ENCODE assay signal across 33 cellular contexts in the genomic region with DNA sequence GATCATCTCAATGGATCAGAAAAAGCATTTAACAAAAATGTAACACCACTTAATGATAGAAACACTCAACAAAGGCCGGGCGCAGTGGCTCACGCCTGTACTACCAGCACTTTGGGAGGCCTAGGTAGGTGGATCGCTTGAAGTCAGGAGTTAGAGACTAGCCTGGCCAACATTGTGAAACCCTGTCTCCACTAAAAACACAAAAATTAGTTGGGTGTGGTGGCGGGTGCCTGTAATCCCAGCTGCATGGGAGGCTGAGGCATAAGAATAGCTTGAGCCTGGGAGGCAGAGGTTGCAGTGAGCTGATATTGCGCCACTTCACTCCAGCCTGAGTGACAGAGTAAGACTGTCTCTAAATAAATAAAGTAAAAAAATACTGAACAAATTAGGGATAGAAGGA.
DNase-seq lines count a peak whose midpoint lies in the region; ATAC-seq, FAIRE-seq and TF ChIP-seq lines count a peak whose summit lies in the region.
"Had no signal": no experiment of that assay in that cellular context is flagged by ENCODE, and none has a peak within 500 bp of the region (broad histone marks: within the 10 kb centered on the region; RNA-seq: fewer than 3 reads in every experiment).

No MANE protein-coding gene starts in this region.

- H3K36me3 ChIP-seq in HepG2 (replicated peaks in 1 of 2; ENCODE audit: control insufficient read depth in 1 of 2, insufficient read depth in 2 of 2, low read length in 2 of 2): no peaks in the 10 kb centered on the region
- H3K36me3 ChIP-seq in trophoblast cell (ENCODE audit: control insufficient read depth in 1 of 2, insufficient read depth in 2 of 2, low read length in 2 of 2): no peaks in the 10 kb centered on the region
- no peaks in the 10 kb centered on the region for H3K36me3 ChIP-seq in upper lobe of right lung
- no peaks in the 10 kb centered on the region for H3K36me3 ChIP-seq in sigmoid colon
- H3K36me3 ChIP-seq: BE2C, BLaER1 had no signal

- no peak overlapping the region for H2BK12ac ChIP-seq in trophoblast cell (ENCODE audit: low read length)

- H3K14ac ChIP-seq in trophoblast cell (ENCODE audit: low read length): no peak overlapping the region

- in situ Hi-C loops in HepG2 (cut with HindIII; ENCODE audit: extremely low pct_ligation_motif_present, low pct_unique_long_range_greater_than_20kb): no loop called here

- FAIRE-seq in HepG2 (lab: Jason Lieb, UNC): no peak
- FAIRE-seq: A204.1, A549, D721Med had no signal

- POLR2A ChIA-PET in HepG2 (lab: Yijun Ruan, JAX): no interaction called here

- peaks cover 2% of the 10 kb centered on the region for H3K79me1 ChIP-seq in trophoblast cell (ENCODE audit: low read length)

- H4K8ac ChIP-seq in trophoblast cell (ENCODE audit: low read depth, low read length): no peak overlapping the region

- H4K12ac ChIP-seq in trophoblast cell (ENCODE audit: low read depth, low read length): no peak overlapping the region

- H3K4me3 ChIP-seq in HepG2 (replicated peaks in 1 of 3; ENCODE audit: insufficient read depth in 1 of 3, low read depth in 2 of 3, low read length in 3 of 3) (no peak overlapping the region), trophoblast cell (ENCODE audit: low read depth, low read length) (no peak overlapping the region), upper lobe of right lung (no peak overlapping the region), sigmoid colon (no peak overlapping the region)
- H3K4me3 ChIP-seq: A549; BLaER1; BLaER1 treated with 17β-estradiol and CSF1 and Interleukin-3, amounts not matched to agents 10 nM and 100 nM had no signal

- DNase-seq in HepG2 (ENCODE audit: low spot score) (no peak), trophoblast cell (peak; percentile 81 to 82), upper lobe of right lung (peak; percentile 11), SHP77 treated with DMSO at 0.1 percent for 48 hours (lab: John Stamatoyannopoulos, UW) (no peak), sigmoid colon (no peak)
- DNase-seq: 8988T; ACHN; AML-193; BE2C; C1 segment of cervical spinal cord; Caco-2; Calu3; CD4-positive, alpha-beta memory T cell; CD4-positive, alpha-beta T cell; CD4-positive, CD25-positive, alpha-beta regulatory T cell; CD8-positive, alpha-beta memory T cell; CD8-positive, alpha-beta T cell; COR-L47; DMS 273 treated with DMSO at 0.1 percent for 48 hours; DMS153; DMS53; DMS79; DMS79 treated with DMSO at 0.1 percent for 48 hours; DND-41; EL had no signal

- WGBS in HepG2 (ENCODE audit: low lambda C conversion rate): 81% methylated on average over 5 of the region's 6 CpGs
- WGBS in trophoblast cell (ENCODE audit: extremely low coverage, insufficient coverage, insufficient read length): no CpG with 5 or more reads among the region's 6 CpGs
- WGBS in sigmoid colon, 2 donors: 81 to 94% methylated on average over 6 of the region's 6 CpGs

- intact Hi-C loops in HepG2 (cut with micrococcal nuclease; ENCODE audit: unreplicated experiment) (no loop called here), upper lobe of right lung (cut with DNase I) (no loop called here), sigmoid colon (cut with DNase I) (no loop called here)

- H4K91ac ChIP-seq in trophoblast cell (ENCODE audit: low read depth, low read length): no peak overlapping the region

- no peak overlapping the region for H2AK5ac ChIP-seq in trophoblast cell (ENCODE audit: low read length)

- ATAC-seq in HepG2 (no peak), upper lobe of right lung (no peak), GM19455 (IDR thresholded peaks at IDR 0.05; ENCODE audit: unreplicated experiment) (no peak)
- ATAC-seq: A549; CD8-positive, alpha-beta T cell had no signal

- no peak for TF ChIP-seq RAD21 in HepG2 (CRISPR knock-in tag; IDR thresholded peaks at IDR 0.05)

- no peak overlapping the region for H3K23ac ChIP-seq in trophoblast cell (ENCODE audit: low read length)

- CTCF ChIA-PET in HepG2 (lab: Yijun Ruan, JAX; ENCODE audit: low intra/inter-chr PET ratio, low total read pairs): no interaction called here

- no peak overlapping the region for H2BK120ac ChIP-seq in trophoblast cell (ENCODE audit: insufficient read depth, low read length, poor library complexity)

- no peak overlapping the region for H2BK5ac ChIP-seq in trophoblast cell (ENCODE audit: low read depth, low read length, poor library complexity)

- H3K27me3 ChIP-seq in HepG2 (ENCODE audit: control insufficient read depth in 1 of 2, insufficient read depth in 2 of 2, low read length in 2 of 2): peaks cover 0 to 19% of the 10 kb centered on the region in 2 experiments
- H3K27me3 ChIP-seq in trophoblast cell (ENCODE audit: insufficient read depth, low read length): no peaks in the 10 kb centered on the region
- no peaks in the 10 kb centered on the region for H3K27me3 ChIP-seq in upper lobe of right lung
- H3K27me3 ChIP-seq in sigmoid colon: no peaks in the 10 kb centered on the region
- H3K27me3 ChIP-seq: BE2C; BLaER1; BLaER1 treated with 17β-estradiol and CSF1 and Interleukin-3, amounts not matched to agents 10 nM and 100 nM had no signal

- TF ChIP-seq CTCF in HepG2 (CRISPR knock-in tag; IDR thresholded peaks at IDR 0.05): no peak
- TF ChIP-seq CTCF in upper lobe of right lung (IDR thresholded peaks at IDR 0.05): no peak
- no peak for TF ChIP-seq CTCF in sigmoid colon (IDR thresholded peaks at IDR 0.05)

- H3K27ac ChIP-seq in HepG2 (ENCODE audit: extremely low read length, insufficient read depth, low read length): no peak overlapping the region
- no peak overlapping the region for H3K27ac ChIP-seq in trophoblast cell (ENCODE audit: low read depth, low read length)
- no peak overlapping the region for H3K27ac ChIP-seq in upper lobe of right lung
- no peak overlapping the region for H3K27ac ChIP-seq in sigmoid colon
- H3K27ac ChIP-seq: 22Rv1; A549; BLaER1; BLaER1 treated with 17β-estradiol and CSF1 and Interleukin-3, amounts not matched to agents 10 nM and 100 nM; C4-2B had no signal

- H3K4me2 ChIP-seq in HepG2 (ENCODE audit: low read depth, low read length) (no peak overlapping the region), trophoblast cell (ENCODE audit: low read length) (no peak overlapping the region)
- H3K4me2 ChIP-seq: A549; BLaER1; BLaER1 treated with 17β-estradiol and CSF1 and Interleukin-3, amounts not matched to agents 10 nM and 100 nM had no signal

- peaks cover 7% of the 10 kb centered on the region for H3K4me1 ChIP-seq in HepG2 (ENCODE audit: insufficient read depth, low read length)
- peaks cover 4 to 6% of the 10 kb centered on the region in 2 experiments for H3K4me1 ChIP-seq in trophoblast cell (ENCODE audit: control insufficient read depth in 1 of 2, insufficient read depth in 2 of 2, low read length in 2 of 2)
- H3K4me1 ChIP-seq in upper lobe of right lung: no peaks in the 10 kb centered on the region
- peaks cover 0 to 8% (median 0%) of the 10 kb centered on the region in 4 donors for H3K4me1 ChIP-seq in sigmoid colon
- H3K4me1 ChIP-seq: BE2C had no signal

- H4K20me1 ChIP-seq in HepG2 (ENCODE audit: insufficient read depth, low read length): no peaks in the 10 kb centered on the region
- H4K20me1 ChIP-seq: BLaER1; BLaER1 treated with 17β-estradiol and CSF1 and Interleukin-3, amounts not matched to agents 10 nM and 100 nM had no signal

- H3K9me3 ChIP-seq in HepG2 (ENCODE audit: low read length) (no peaks in the 10 kb centered on the region), trophoblast cell (ENCODE audit: insufficient read depth, low read depth, low read length) (no peaks in the 10 kb centered on the region), upper lobe of right lung (no peaks in the 10 kb centered on the region), sigmoid colon (no peaks in the 10 kb centered on the region)
- H3K9me3 ChIP-seq: BE2C, BLaER1, Caco-2 had no signal

- no peak overlapping the region for H3K18ac ChIP-seq in trophoblast cell (ENCODE audit: low read length)

- TF ChIP-seq POLR2A in HepG2 (IDR thresholded peaks at IDR 0.05; ENCODE audit: insufficient read depth in 1 of 2, low read depth in 2 of 2, low read length in 2 of 2) (no peak), sigmoid colon (IDR thresholded peaks at IDR 0.05) (no peak)

- H2AFZ ChIP-seq in HepG2 (ENCODE audit: low read length) (no peak overlapping the region), trophoblast cell (ENCODE audit: insufficient read depth, low read length, poor library complexity) (no peak overlapping the region)

- TF ChIP-seq EP300 in HepG2 (IDR thresholded peaks at IDR 0.05; ENCODE audit: low read depth in 2 of 2, low read length in 2 of 2): no peak
- no peak for TF ChIP-seq EP300 in HepG2 (CRISPR knock-in tag; IDR thresholded peaks at IDR 0.05; ENCODE audit: borderline replicate concordance)
- no peak for TF ChIP-seq EP300 in sigmoid colon (IDR thresholded peaks at IDR 0.05)

- H3K4ac ChIP-seq in trophoblast cell (ENCODE audit: low read depth, low read length): no peak overlapping the region

- H3K9ac ChIP-seq in HepG2 (ENCODE audit: insufficient read depth, low read depth, low read length) (no peak overlapping the region), trophoblast cell (ENCODE audit: low read length) (no peak overlapping the region)
- H3K9ac ChIP-seq: BLaER1; BLaER1 treated with 17β-estradiol and CSF1 and Interleukin-3, amounts not matched to agents 10 nM and 100 nM had no signal

- no peaks in the 10 kb centered on the region for H3K79me2 ChIP-seq in HepG2 (ENCODE audit: insufficient read depth, low read length)
- H3K79me2 ChIP-seq in trophoblast cell (ENCODE audit: control insufficient read depth, insufficient read depth, low read length, poor library complexity): peaks cover 3% of the 10 kb centered on the region

- BruUV-seq in HepG2 (replicated peaks; lab: Mats Ljungman, UMichigan): no TSS peak

TF ChIP-seq in HepG2, 621 proteins besides CTCF, POLR2A, EP300 and RAD21:
- TF ChIP-seq MZF1 (CRISPR knock-in tag; IDR thresholded peaks at IDR 0.05; ENCODE audit: borderline replicate concordance): no peak
- peak; percentile 30; the same call in 1 of the 2 replicates for TF ChIP-seq CEBPB (IDR thresholded peaks at IDR 0.05; ENCODE audit: borderline replicate concordance, low read depth, low read length)

Comparison
In these comparisons a context has a peak if more than half of its experiments do, and no peak if none do; other contexts are left out.
1. DNase-seq: peak in trophoblast cell (2 of 2) and upper lobe of right lung (single experiment); none in HepG2 (single experiment), SHP77 treated with DMSO at 0.1 percent for 48 hours (single experiment) and sigmoid colon (single experiment).